18 cellular contexts compared by ENCODE assay signal in the genomic region with DNA sequence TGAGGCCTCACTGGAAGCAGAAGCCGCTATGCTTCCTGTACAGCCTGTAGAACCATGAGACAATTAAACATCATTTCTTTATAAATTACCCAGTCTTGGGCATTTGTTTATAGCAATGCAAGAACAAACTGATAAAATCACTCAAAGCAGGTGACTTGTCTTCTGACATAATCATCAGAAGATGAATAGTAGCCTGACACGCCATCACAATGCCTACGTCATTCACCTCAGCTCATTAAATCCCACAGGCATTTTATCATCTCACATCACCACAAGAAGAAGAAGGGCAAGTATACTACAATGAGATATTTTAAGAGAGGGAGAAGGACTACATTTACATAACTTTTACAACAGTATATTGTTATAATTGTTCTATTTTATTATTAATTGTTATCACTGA. TPM values are rescaled to one million over a fixed set of nuclear protein-coding genes. Genes with fewer than 3 reads are reported as not detected.
"Had no signal": no experiment of that assay in that cellular context is flagged by ENCODE, and none has a peak within 500 bp of the region (broad histone marks: within the 10 kb centered on the region; RNA-seq: fewer than 3 reads in every experiment).

No MANE protein-coding gene starts in this region.

- DNase-seq: activated CD4-positive, alpha-beta T cell treated with anti-CD3 and anti-CD28 coated beads, Interleukin-2, amount 10 ng/mL, durations not matched to agents 7 days and 5 days; activated CD8-positive, alpha-beta T cell treated with anti-CD3 and anti-CD28 coated beads, Interleukin-2, amount 10 ng/mL, durations not matched to agents 7 days and 5 days; activated T-cell treated with anti-CD3 and anti-CD28 coated beads, Interleukin-2, amount 50 U/mL, for 24 hours; adrenal gland; cerebellar nuclear complex; cortex of kidney; erythroblast; foreskin fibroblast; lower lobe of right lung; naive thymus-derived CD8-positive, alpha-beta T cell; stimulated activated CD4-positive, alpha-beta T cell treated with anti-CD3 and anti-CD28 coated beads, Interleukin-4, amount 100 ng/mL, for 24 hours; stimulated activated naive CD4-positive, alpha-beta T cell treated with Interleukin-2 at 50 U/mL for 16 hours had no signal

- H3K9me3 ChIP-seq: adrenal gland, lower lobe of right lung had no signal

- H3K9me3 Mint-ChIP-seq: activated CD4-positive, alpha-beta T cell treated with anti-CD3 and anti-CD28 coated beads, Interleukin-2, amount 10 ng/mL, durations not matched to agents 7 days and 5 days; activated T-cell treated with anti-CD3 and anti-CD28 coated beads, Interleukin-2, amount 50 U/mL, for 24 hours; activated T-helper 17 cell treated with anti-CD3 and anti-CD28 coated beads, Interleukin-2, amount 50 U/mL, for 72 hours had no signal

- H3K27ac ChIP-seq: adrenal gland, lower lobe of right lung, neural progenitor cell had no signal

- H3K4me1 Mint-ChIP-seq: activated T-helper 17 cell treated with anti-CD3 and anti-CD28 coated beads, Interleukin-2, amount 50 U/mL, for 72 hours had no signal

- H3K27ac Mint-ChIP-seq: activated CD4-positive, alpha-beta T cell treated with anti-CD3 and anti-CD28 coated beads, Interleukin-2, amount 10 ng/mL, durations not matched to agents 7 days and 5 days; activated CD8-positive, alpha-beta T cell treated with anti-CD3 and anti-CD28 coated beads, Interleukin-2, amount 10 ng/mL, durations not matched to agents 7 days and 5 days; activated naive CD8-positive, alpha-beta T cell; activated T-cell treated with anti-CD3 and anti-CD28 coated beads, Interleukin-2, amount 50 U/mL, for 24 hours; activated T-helper 17 cell treated with anti-CD3 and anti-CD28 coated beads, Interleukin-2, amount 50 U/mL, for 72 hours; neural progenitor cell; progenitor cell of endocrine pancreas had no signal

- ATAC-seq: activated CD8-positive, alpha-beta T cell treated with anti-CD3 and anti-CD28 coated beads, Interleukin-2, amount 10 ng/mL, durations not matched to agents 7 days and 5 days; activated T-helper 17 cell treated with anti-CD3 and anti-CD28 coated beads, Interleukin-2, amount 50 U/mL, for 72 hours; left lobe of liver; lower lobe of right lung; naive thymus-derived CD8-positive, alpha-beta T cell had no signal

- H3K4me3 Mint-ChIP-seq: activated CD4-positive, alpha-beta T cell treated with anti-CD3 and anti-CD28 coated beads, Interleukin-2, amount 10 ng/mL, durations not matched to agents 7 days and 5 days; activated CD8-positive, alpha-beta T cell treated with anti-CD3 and anti-CD28 coated beads, Interleukin-2, amount 10 ng/mL, durations not matched to agents 7 days and 5 days; activated naive CD8-positive, alpha-beta T cell; activated T-cell treated with anti-CD3 and anti-CD28 coated beads, Interleukin-2, amount 50 U/mL, for 24 hours; activated T-helper 17 cell treated with anti-CD3 and anti-CD28 coated beads, Interleukin-2, amount 50 U/mL, for 72 hours; neural progenitor cell had no signal

- H3K36me3 ChIP-seq: adrenal gland, lower lobe of right lung, neural progenitor cell had no signal

- H3K27me3 ChIP-seq: adrenal gland, neural progenitor cell had no signal

- H3K4me3 ChIP-seq: adrenal gland, lower lobe of right lung, neural progenitor cell had no signal

- H3K36me3 Mint-ChIP-seq: activated naive CD8-positive, alpha-beta T cell had no signal

RNA-seq across cellular contexts. Expression of a gene that starts 3.1 kb away (rescaled TPM):
- total RNA-seq: activated CD4-positive, alpha-beta T cell treated with anti-CD3 and anti-CD28 coated beads, Interleukin-2, amount 10 ng/mL, durations not matched to agents 7 days and 5 days; activated CD8-positive, alpha-beta T cell treated with anti-CD3 and anti-CD28 coated beads, Interleukin-2, amount 10 ng/mL, durations not matched to agents 7 days and 5 days; activated T-helper 17 cell treated with anti-CD3 and anti-CD28 coated beads, Interleukin-2, amount 50 U/mL, for 72 hours; naive thymus-derived CD8-positive, alpha-beta T cell; T-helper 2 cell treated with Interferon-gamma antibody and Interleukin-4, amounts not matched to agents 100 ng/mL and 5 ng/mL, for 36 hours had no signal
